In the genomic region with DNA sequence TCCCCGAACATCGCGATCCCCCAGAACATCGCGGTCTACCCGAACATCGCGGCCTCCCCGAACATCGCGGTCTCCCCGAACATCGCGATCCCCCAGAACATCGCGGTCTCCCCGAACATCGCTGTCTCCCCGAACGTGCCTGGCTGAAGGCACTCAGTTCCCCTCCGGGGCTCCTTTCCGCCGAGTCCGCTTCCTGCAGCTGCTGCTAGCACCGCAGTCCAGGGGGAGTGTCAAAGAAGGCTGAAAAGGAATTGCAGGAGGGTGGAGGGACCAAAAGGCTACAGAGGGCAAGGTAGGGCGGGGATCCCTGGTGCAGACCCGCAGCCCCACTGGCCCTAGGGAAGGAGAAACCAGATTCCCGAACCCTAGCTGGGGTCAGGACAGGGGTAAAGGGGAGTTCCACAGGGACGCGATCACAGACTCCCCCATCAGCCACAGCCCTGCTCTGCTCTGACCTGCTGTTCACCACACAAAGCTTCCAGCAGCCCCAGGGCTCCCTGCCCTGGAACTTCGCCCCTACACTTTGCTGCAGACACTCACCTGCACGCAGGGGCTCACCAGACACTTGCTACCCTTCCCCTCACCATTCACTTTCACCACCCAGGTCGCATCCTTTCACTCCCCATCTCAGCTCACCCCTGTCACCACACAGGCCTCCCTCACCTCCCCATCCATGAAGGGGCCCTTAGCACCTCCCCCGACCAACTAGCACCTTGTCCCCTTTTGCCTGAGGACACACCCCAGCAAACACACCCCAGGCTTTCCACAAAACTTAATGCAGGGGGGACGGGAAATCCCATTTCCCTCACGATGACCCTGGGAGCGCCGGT, we compare ENCODE assay signal across 8 cellular contexts. TPM values are rescaled to one million over a fixed set of nuclear protein-coding genes. Genes with fewer than 3 reads are reported as not detected.
DNase-seq lines count a peak whose midpoint lies in the region; ATAC-seq lines count a peak whose summit lies in the region.

No MANE protein-coding gene starts in this region.

- no peak overlapping the region for H3K27ac ChIP-seq in Karpas-422 (ENCODE audit: low read length)

- H3K4me1 ChIP-seq in HAP-1 = peaks cover 9% of the 10 kb centered on the region
- H3K4me1 ChIP-seq in Karpas-422 (ENCODE audit: low read length) = peaks cover 6% of the 10 kb centered on the region

- no peak overlapping the region for H3K4me2 ChIP-seq in Karpas-422 (ENCODE audit: low read depth, low read length, poor library complexity, severe bottlenecking)

- no peak overlapping the region for H2AFZ ChIP-seq in Karpas-422 (ENCODE audit: low read length)

- H3K9me3 Mint-ChIP-seq in activated T-cell treated with anti-CD3 and anti-CD28 coated beads, Interleukin-2, amount 50 U/mL, for 24 hours = no peaks in the 10 kb centered on the region

- no peak overlapping the region for H3K9ac ChIP-seq in Karpas-422 (ENCODE audit: low read length)

- peaks cover 26% of the 10 kb centered on the region for H3K4me1 Mint-ChIP-seq in activated T-cell treated with anti-CD3 and anti-CD28 coated beads, Interleukin-2, amount 50 U/mL, for 24 hours (ENCODE audit: low read depth)

- H3K4me3 ChIP-seq in HAP-1 = peak overlapping the region; percentile 68
- no peak overlapping the region for H3K4me3 ChIP-seq in Karpas-422 (ENCODE audit: low read length)

- peaks cover 96% of the 10 kb centered on the region for H3K27me3 Mint-ChIP-seq in activated T-cell treated with anti-CD3 and anti-CD28 coated beads, Interleukin-2, amount 50 U/mL, for 24 hours

- H3K36me3 Mint-ChIP-seq in activated T-cell treated with anti-CD3 and anti-CD28 coated beads, Interleukin-2, amount 50 U/mL, for 24 hours (ENCODE audit: low read depth) = peaks cover 1% of the 10 kb centered on the region

- H3K36me3 ChIP-seq in HAP-1 (replicated peaks) = peaks cover 23% of the 10 kb centered on the region
- H3K36me3 ChIP-seq in Karpas-422 (ENCODE audit: insufficient read depth, low read length) = no peaks in the 10 kb centered on the region

- H3K9me3 ChIP-seq in HAP-1 (no peaks in the 10 kb centered on the region), Karpas-422 (ENCODE audit: low read length) (no peaks in the 10 kb centered on the region)

- intact Hi-C loops in left ventricle myocardium superior (cut with micrococcal nuclease) = no loop called here

- H3K79me2 ChIP-seq in Karpas-422 (ENCODE audit: low read length) = no peaks in the 10 kb centered on the region

- ATAC-seq in left ventricle myocardium superior = no peak

- no peaks in the 10 kb centered on the region for H3K9me2 ChIP-seq in Karpas-422 (replicated peaks; ENCODE audit: insufficient read depth, low read length)

- H4K20me1 ChIP-seq in Karpas-422 (ENCODE audit: insufficient read depth, low read depth, low read length) = no peaks in the 10 kb centered on the region

- peak; percentile 36 to 59 for DNase-seq in HAP-1 (ENCODE audit: low spot score in 2 of 2)
- peak; percentile 58 for DNase-seq in activated T-cell treated with anti-CD3 and anti-CD28 coated beads, Interleukin-2, amount 50 U/mL, for 24 hours
- peak; percentile 36 for DNase-seq in left ventricle myocardium superior
- DNase-seq in stimulated activated CD4-positive, alpha-beta T cell treated with anti-CD3 and anti-CD28 coated beads, Interleukin-4, amount 100 ng/mL, for 24 hours = peak; percentile 24
- no peak for DNase-seq in Karpas-422
- no peak for DNase-seq in T-helper 9 cell
- no peak for DNase-seq in NCI-H510A (lab: John Stamatoyannopoulos, UW)
- no peak for DNase-seq in kidney tubule cell (ENCODE audit: low spot score)

- in situ Hi-C loops in HAP-1 (cut with MboI; ENCODE audit: low sequenced_read_pairs) = no loop called here

- H3K27me3 ChIP-seq in HAP-1 (ENCODE audit: low read depth) (no peaks in the 10 kb centered on the region), Karpas-422 (ENCODE audit: low read length) (no peaks in the 10 kb centered on the region)

- peak overlapping the region; percentile 80 for H3K4me3 Mint-ChIP-seq in activated T-cell treated with anti-CD3 and anti-CD28 coated beads, Interleukin-2, amount 50 U/mL, for 24 hours

- H3K27ac Mint-ChIP-seq in activated T-cell treated with anti-CD3 and anti-CD28 coated beads, Interleukin-2, amount 50 U/mL, for 24 hours = peak overlapping the region; percentile 85

RNA-seq across cellular contexts. Expression of a gene that starts 1.7 kb away (rescaled TPM):
- 0.17 TPM for total RNA-seq in left ventricle myocardium superior
- 1.0 and 5.1 TPM in 2 replicates for total RNA-seq in Karpas-422 (2014; rRNA removed; shearing (Covaris generic); ENCODE audit: low replicate concordance)

RNA-seq across cellular contexts. Expression of a gene that starts 23.6 kb away (rescaled TPM):
- 0.84 TPM for total RNA-seq in left ventricle myocardium superior
- 0.56 and 0.76 TPM in 2 replicates for total RNA-seq in Karpas-422 (2014; rRNA removed; shearing (Covaris generic); ENCODE audit: low replicate concordance)

RNA-seq across cellular contexts. Expression of a gene that starts 42.5 kb away (rescaled TPM):
- total RNA-seq in left ventricle myocardium superior = 0.32 TPM
- not detected in 2 replicates for total RNA-seq in Karpas-422 (2014; rRNA removed; shearing (Covaris generic); ENCODE audit: low replicate concordance)

RNA-seq across cellular contexts. Expression of a gene that starts 59.9 kb away (rescaled TPM):
- not detected for total RNA-seq in left ventricle myocardium superior
- not detected in 2 replicates for total RNA-seq in Karpas-422 (2014; rRNA removed; shearing (Covaris generic); ENCODE audit: low replicate concordance)

Comparison
In these comparisons a context has a peak if more than half of its experiments do, and no peak if none do; other contexts are left out.
1. DNase-seq: peak in HAP-1 (2 of 2), activated T-cell treated with anti-CD3 and anti-CD28 coated beads, Interleukin-2, amount 50 U/mL, for 24 hours (single experiment), left ventricle myocardium superior (single experiment) and stimulated activated CD4-positive, alpha-beta T cell treated with anti-CD3 and anti-CD28 coated beads, Interleukin-4, amount 100 ng/mL, for 24 hours (single experiment); none in Karpas-422 (single experiment), T-helper 9 cell (single experiment), NCI-H510A (single experiment) and kidney tubule cell (single experiment).